ENCODE assay signal across 22 cellular contexts in the genomic region with DNA sequence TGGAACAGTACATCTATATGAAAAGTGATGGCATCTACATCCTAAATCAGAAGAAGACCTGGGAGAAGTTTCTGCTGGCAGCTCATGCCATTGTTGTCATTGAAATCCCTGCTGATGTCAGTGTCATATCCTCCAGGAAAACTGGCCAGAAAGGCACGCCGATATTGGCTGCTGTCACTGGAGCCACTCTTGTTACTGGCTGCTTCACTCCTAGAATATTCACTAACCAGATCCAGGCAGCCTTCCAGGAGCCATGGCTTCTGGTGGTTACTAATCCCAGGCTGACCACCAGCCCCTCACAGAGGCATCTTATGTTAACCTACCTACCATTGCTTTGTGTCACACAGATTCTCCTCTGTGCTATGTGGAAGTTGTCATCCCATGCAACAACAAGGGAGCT.
"Had no signal": no experiment of that assay in that cellular context is flagged by ENCODE, and none has a peak within 500 bp of the region (broad histone marks: within the 10 kb centered on the region; RNA-seq: fewer than 3 reads in every experiment).

No MANE protein-coding gene starts in this region.

- DNase-seq: effector memory CD8-positive, alpha-beta T cell; foreskin fibroblast; hippocampal formation; left colon; left ventricle myocardium superior; mesenchymal stem cell; midbrain; naive B cell; occipital lobe; pancreas; retina; right lobe of liver; stimulated activated CD4-positive, alpha-beta T cell treated with anti-CD3 and anti-CD28 coated beads, Interleukin-2, amount 100 ng/mL, for 24 hours; stimulated activated CD4-positive, alpha-beta T cell treated with anti-CD3 and anti-CD28 coated beads, Interleukin-4, amount 100 ng/mL, for 4 hours; stimulated activated naive CD4-positive, alpha-beta T cell; stomach; trophoblast cell had no signal

- H3K27ac ChIP-seq: epithelial cell of prostate, esophagus muscularis mucosa, gastroesophageal sphincter, pancreas, prostate gland, right lobe of liver, skin epidermis, stomach had no signal

- ATAC-seq: effector memory CD8-positive, alpha-beta T cell; gastroesophageal sphincter; left colon; left ventricle myocardium superior; pancreas; right lobe of liver had no signal
